Comparison of ENCODE assay signal across 18 cellular contexts in genomic region chr3:66476852-66477381, GRCh38. TPM values are rescaled to one million over a fixed set of nuclear protein-coding genes. Genes with fewer than 3 reads are reported as not detected.
A peak's percentile ranks its signal among the peaks of the same experiment; 100 is the strongest.
DNase-seq lines count a peak whose midpoint lies in the region; ATAC-seq and TF ChIP-seq lines count a peak whose summit lies in the region.
"Had no signal": no experiment of that assay in that cellular context is flagged by ENCODE, and none has a peak within 500 bp of the region (broad histone marks: within the 10 kb centered on the region; RNA-seq: fewer than 3 reads in every experiment).

No MANE protein-coding gene starts in this region.

- H3K4me3 ChIP-seq in fibroblast of villous mesenchyme (ENCODE audit: low read depth, low read length) (no peak overlapping the region), PC-9 (no peak overlapping the region)
- H3K4me3 ChIP-seq in naive thymus-derived CD4-positive, alpha-beta T cell (ENCODE audit: low read length), result no peak overlapping the region
- H3K4me3 ChIP-seq: SK-N-MC, tibial nerve had no signal

- H3K4me1 Mint-ChIP-seq in progenitor cell of endocrine pancreas (ENCODE audit: low read depth), result peaks cover 47% of the 10 kb centered on the region
- peaks cover 37 to 63% (median 53%) of the 10 kb centered on the region in 7 donors for H3K4me1 Mint-ChIP-seq in naive thymus-derived CD4-positive, alpha-beta T cell

- DNase-seq in COLO668 (lab: John Stamatoyannopoulos, UW; ENCODE audit: unreplicated experiment), result peak; percentile 50
- DNase-seq in NCI-H526 (lab: John Stamatoyannopoulos, UW), result peak; percentile 17 to 42
- peak; percentile 70 for DNase-seq in fibroblast of villous mesenchyme (ENCODE audit: low read depth)
- no peak for DNase-seq in progenitor cell of endocrine pancreas (ENCODE audit: low spot score, unreplicated experiment)
- no peak for DNase-seq in PC-9
- DNase-seq in naive thymus-derived CD4-positive, alpha-beta T cell, result no peak
- no peak for DNase-seq in stimulated activated CD4-positive, alpha-beta T cell treated with anti-CD3 and anti-CD28 coated beads, Interleukin-12 subunit alpha, Interleukin-12 subunit beta, amount 100 ng/mL, for 4 hours
- DNase-seq: activated CD8-positive, alpha-beta T cell treated with anti-CD3 and anti-CD28 coated beads for 36 hours; anterior cingulate cortex; CD4-positive, alpha-beta T cell; GF-D8; NCI-H1930; NK-92 treated with Interleukin-12 subunit alpha and Interleukin-12 subunit beta, amount 100 ng/mL, for 24 hours; stimulated activated CD4-positive, alpha-beta T cell treated with anti-CD3 and anti-CD28 coated beads, Interleukin-2, amount 100 ng/mL, for 24 hours; stimulated activated CD8-positive, alpha-beta memory T cell treated with anti-CD3 and anti-CD28 coated beads, Interleukin-4, amount 100 ng/mL, for 48 hours had no signal

- no peak overlapping the region for H3K4me3 Mint-ChIP-seq in progenitor cell of endocrine pancreas (ENCODE audit: low read depth)
- no peak overlapping the region for H3K4me3 Mint-ChIP-seq in naive thymus-derived CD4-positive, alpha-beta T cell
- H3K4me3 Mint-ChIP-seq: activated CD8-positive, alpha-beta T cell treated with anti-CD3 and anti-CD28 coated beads for 36 hours; CD4-positive, alpha-beta T cell had no signal

- H3K36me3 ChIP-seq in PC-9 (ENCODE audit: low read depth), result no peaks in the 10 kb centered on the region
- H3K36me3 ChIP-seq in naive thymus-derived CD4-positive, alpha-beta T cell (ENCODE audit: control insufficient read depth in 2 of 3, insufficient read depth in 3 of 3, low read length in 3 of 3), result no peaks in the 10 kb centered on the region
- H3K36me3 ChIP-seq: tibial nerve had no signal

- no peak overlapping the region for H3K27ac ChIP-seq in PC-9
- no peak overlapping the region for H3K27ac ChIP-seq in naive thymus-derived CD4-positive, alpha-beta T cell (ENCODE audit: low read depth, low read length)
- H3K27ac ChIP-seq: SK-N-MC, tibial nerve had no signal

- peaks cover 12% of the 10 kb centered on the region for H3K4me1 ChIP-seq in PC-9 (replicated peaks; ENCODE audit: insufficient read depth)
- peaks cover 27 to 45% of the 10 kb centered on the region in 2 donors for H3K4me1 ChIP-seq in naive thymus-derived CD4-positive, alpha-beta T cell (ENCODE audit: control insufficient read depth in 2 of 2, insufficient read depth in 2 of 2, low read length in 2 of 2)

- H4K20me1 ChIP-seq in PC-9 (ENCODE audit: insufficient read depth), result no peaks in the 10 kb centered on the region

- H3K27me3 Mint-ChIP-seq in progenitor cell of endocrine pancreas, result no peaks in the 10 kb centered on the region
- no peaks in the 10 kb centered on the region for H3K27me3 Mint-ChIP-seq in naive thymus-derived CD4-positive, alpha-beta T cell
- H3K27me3 Mint-ChIP-seq: activated CD8-positive, alpha-beta T cell treated with anti-CD3 and anti-CD28 coated beads for 36 hours; CD4-positive, alpha-beta T cell had no signal

- POLR2A ChIA-PET in PC-9 (lab: Charles Lee; ENCODE audit: unreplicated experiment), result no interaction called here
- POLR2A ChIA-PET in naive thymus-derived CD4-positive, alpha-beta T cell (lab: Charles Lee), result no interaction called here

- no peaks in the 10 kb centered on the region for H3K9me3 ChIP-seq in PC-9 (ENCODE audit: insufficient read depth, low read depth)
- H3K9me3 ChIP-seq in naive thymus-derived CD4-positive, alpha-beta T cell (ENCODE audit: control insufficient read depth in 2 of 3, low read length in 3 of 3), result no peaks in the 10 kb centered on the region
- H3K9me3 ChIP-seq: tibial nerve had no signal

- H3F3A ChIP-seq in PC-9 (ENCODE audit: insufficient read depth, low read depth), result peaks cover 6% of the 10 kb centered on the region; the same call in 1 of the 2 replicates

- ATAC-seq in GM21526 (IDR thresholded peaks at IDR 0.05; ENCODE audit: low FRiP score, unreplicated experiment), result no peak
- ATAC-seq in naive thymus-derived CD4-positive, alpha-beta T cell, result no peak
- ATAC-seq: activated CD8-positive, alpha-beta T cell treated with anti-CD3 and anti-CD28 coated beads for 36 hours had no signal

- H2AFZ ChIP-seq in PC-9, result no peak overlapping the region

- no TSS peak for BruUV-seq in PC-9 (replicated peaks; lab: Mats Ljungman, UMichigan)

- no peaks in the 10 kb centered on the region for H3K36me3 Mint-ChIP-seq in progenitor cell of endocrine pancreas (ENCODE audit: insufficient read depth)
- peaks cover 0 to 21% (median 0%) of the 10 kb centered on the region in 5 donors for H3K36me3 Mint-ChIP-seq in naive thymus-derived CD4-positive, alpha-beta T cell

- intact Hi-C loops in PC-9 (cut with micrococcal nuclease; ENCODE audit: unreplicated experiment), result no loop called here
- intact Hi-C loops in naive thymus-derived CD4-positive, alpha-beta T cell (cut with micrococcal nuclease), result no loop called here

- no peaks in the 10 kb centered on the region for H3K79me2 ChIP-seq in PC-9 (ENCODE audit: low read depth)

- H3K9me2 ChIP-seq in PC-9 (ENCODE audit: insufficient read depth), result no peaks in the 10 kb centered on the region

- CTCF ChIA-PET in PC-9 (lab: Charles Lee), result no interaction called here
- CTCF ChIA-PET in naive thymus-derived CD4-positive, alpha-beta T cell (lab: Charles Lee), result interaction anchor here (0.5 to 0.6 kb wide), 2 partner anchors 15 to 1429 kb away, joined by 3 read pairs; no protein-coding TSS in a partner anchor

- peak overlapping the region; percentile 85 for H3K27ac Mint-ChIP-seq in progenitor cell of endocrine pancreas
- H3K27ac Mint-ChIP-seq in naive thymus-derived CD4-positive, alpha-beta T cell, result no peak overlapping the region
- H3K27ac Mint-ChIP-seq: activated CD8-positive, alpha-beta T cell treated with anti-CD3 and anti-CD28 coated beads for 36 hours; CD4-positive, alpha-beta T cell had no signal

- no peak overlapping the region for H3K4me2 ChIP-seq in PC-9

- H3K9me3 Mint-ChIP-seq in progenitor cell of endocrine pancreas (ENCODE audit: low read depth), result no peaks in the 10 kb centered on the region
- peaks cover 0 to 5% (median 0%) of the 10 kb centered on the region in 11 donors for H3K9me3 Mint-ChIP-seq in naive thymus-derived CD4-positive, alpha-beta T cell
- H3K9me3 Mint-ChIP-seq: CD4-positive, alpha-beta T cell had no signal

- no peak for TF ChIP-seq CTCF in fibroblast of villous mesenchyme (IDR thresholded peaks at IDR 0.05; ENCODE audit: insufficient read depth, low read depth, low read length)
- no peak for TF ChIP-seq CTCF in progenitor cell of endocrine pancreas (IDR thresholded peaks at IDR 0.05; ENCODE audit: unreplicated experiment)
- TF ChIP-seq CTCF in PC-9 (conservative IDR thresholded peaks at IDR 0.05), result no peak

- no peaks in the 10 kb centered on the region for H3K27me3 ChIP-seq in PC-9 (ENCODE audit: insufficient read depth, low read depth)
- H3K27me3 ChIP-seq in naive thymus-derived CD4-positive, alpha-beta T cell (ENCODE audit: control insufficient read depth in 2 of 2, insufficient read depth in 2 of 2, low read length in 2 of 2), result no peaks in the 10 kb centered on the region
- H3K27me3 ChIP-seq: tibial nerve had no signal

RNA-seq across cellular contexts. Expression of gene LRIG1, which starts 23.9 kb away (rescaled TPM):
- total RNA-seq in fibroblast of villous mesenchyme (10.4 and 17.1 TPM in 2 replicates), progenitor cell of endocrine pancreas (31.4 and 32.4 TPM in 2 replicates), PC-9 (2021) (not detected in 2 replicates)
- total RNA-seq in naive thymus-derived CD4-positive, alpha-beta T cell, result 10 to 100 TPM; 28.5 to 46.3 (median 34.4) TPM
- 10 to 100 TPM; 14.5 to 35.2 TPM for polyA plus RNA-seq in naive thymus-derived CD4-positive, alpha-beta T cell

Comparison
In these comparisons a context has a peak if more than half of its experiments do, and no peak if none do; other contexts are left out.
1. DNase-seq: peak in COLO668 (single experiment), NCI-H526 (2 of 2) and fibroblast of villous mesenchyme (single experiment); none in progenitor cell of endocrine pancreas (single experiment), PC-9 (0 of 2), naive thymus-derived CD4-positive, alpha-beta T cell (0 of 9) and stimulated activated CD4-positive, alpha-beta T cell treated with anti-CD3 and anti-CD28 coated beads, Interleukin-12 subunit alpha, Interleukin-12 subunit beta, amount 100 ng/mL, for 4 hours (single experiment).
2. RNA of gene LRIG1, which starts 23.9 kb away (total RNA-seq): 28.5 to 46.3 TPM in naive thymus-derived CD4-positive, alpha-beta T cell, 31.4 to 32.4 TPM in progenitor cell of endocrine pancreas and 10.4 to 17.1 TPM in fibroblast of villous mesenchyme; not detected in PC-9; every median in the first group is over 10 times any median in the second.